1 cellular context compared by ENCODE assay signal in the genomic region with DNA sequence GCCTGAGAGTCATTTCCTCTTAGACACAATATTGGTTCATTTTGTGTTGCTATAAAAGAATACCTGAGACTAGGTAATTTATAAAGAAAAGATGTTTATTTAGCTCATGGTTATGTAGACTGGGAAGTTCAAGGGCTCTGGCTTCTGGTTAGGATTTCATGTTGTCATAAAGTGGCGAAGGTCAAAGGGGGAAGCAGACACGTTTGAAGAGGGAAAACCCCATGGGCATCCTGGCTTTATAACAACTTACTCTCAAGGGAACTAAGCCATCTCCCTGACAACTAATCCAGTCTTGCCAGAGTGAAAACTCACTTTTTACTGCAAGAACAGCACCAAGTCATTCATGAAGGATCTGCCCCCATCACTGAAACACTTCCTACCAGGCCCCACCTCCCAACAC.
TF ChIP-seq lines count a peak whose summit lies in the region.

No MANE protein-coding gene starts in this region.

TF ChIP-seq in GM12878, 131 proteins besides CTCF, POLR2A, EP300 and RAD21 (continued from another document):
- no peak for TF ChIP-seq IRF5 (IDR thresholded peaks at IDR 0.05; ENCODE audit: borderline replicate concordance)
- TF ChIP-seq ATF2 (IDR thresholded peaks at IDR 0.05; ENCODE audit: low read length), result no peak
- TF ChIP-seq ZNF217 (IDR thresholded peaks at IDR 0.05), result no peak
- TF ChIP-seq RAD51 (IDR thresholded peaks at IDR 0.05), result no peak
- TF ChIP-seq IKZF2 (IDR thresholded peaks at IDR 0.05), result peak in 1 of 2 experiments; percentile 14; a peak in 2 of 4 replicates
